In the genomic region with DNA sequence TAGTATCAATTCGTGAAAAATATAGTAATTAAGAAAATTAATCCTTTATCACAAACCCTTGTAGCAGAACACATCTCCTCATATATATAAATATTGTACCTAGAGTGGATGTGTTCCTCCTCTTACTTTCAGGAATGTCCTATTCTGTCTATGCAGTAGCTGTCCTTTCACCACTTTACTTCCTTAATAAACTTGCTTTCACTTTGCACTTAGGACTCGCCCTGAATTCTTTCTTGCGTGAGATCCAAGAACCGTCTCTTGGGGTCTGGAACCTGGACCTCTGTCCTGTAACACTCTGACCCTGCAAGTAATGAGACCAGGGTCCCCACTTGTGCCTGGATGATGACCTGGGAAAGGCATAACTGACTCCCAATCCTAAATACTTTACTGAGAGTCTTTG, we compare ENCODE assay signal across 10 cellular contexts.
DNase-seq lines count a peak whose midpoint lies in the region; ATAC-seq and TF ChIP-seq lines count a peak whose summit lies in the region.
"Had no signal": no experiment of that assay in that cellular context is flagged by ENCODE, and none has a peak within 500 bp of the region (broad histone marks: within the 10 kb centered on the region; RNA-seq: fewer than 3 reads in every experiment).

No MANE protein-coding gene starts in this region.

- H3K36me3 ChIP-seq in right lobe of liver = no peaks in the 10 kb centered on the region

- H3K27ac ChIP-seq in right lobe of liver = no peak overlapping the region

- no peaks in the 10 kb centered on the region for H3K27me3 Mint-ChIP-seq in stimulated activated naive B cell treated with anti-CD40 and anti-IgM and Interleukin-4, amounts not matched to agents 10 μg/mL and 1 μg/mL and 100 μg/mL, for 72 hours

- peaks cover 0 to 2% of the 10 kb centered on the region in 2 donors for H3K9me3 Mint-ChIP-seq in stimulated activated naive B cell treated with anti-CD40 and anti-IgM and Interleukin-4, amounts not matched to agents 10 μg/mL and 1 μg/mL and 100 μg/mL, for 72 hours
- H3K9me3 Mint-ChIP-seq: activated T-cell treated with anti-CD3 and anti-CD28 coated beads, Interleukin-2, amount 50 U/mL, for 4 hours had no signal

- peak; percentile 40 to 59 (median 43) for ATAC-seq in right lobe of liver
- ATAC-seq in stimulated activated naive B cell treated with anti-CD40 and anti-IgM and Interleukin-4, amounts not matched to agents 10 μg/mL and 1 μg/mL and 100 μg/mL, for 72 hours (replicated peaks) = no peak
- ATAC-seq in GM21423 (IDR thresholded peaks at IDR 0.05; ENCODE audit: unreplicated experiment) = no peak
- ATAC-seq: activated T-cell treated with anti-CD3 and anti-CD28 coated beads, Interleukin-2, amount 50 U/mL, for 4 hours had no signal

- DNase-seq in KG1 (lab: John Stamatoyannopoulos, UW) (peak; percentile 81), choroid plexus epithelial cell (ENCODE audit: low read depth) (peak; percentile 47), right lobe of liver (no peak), posterior cingulate gyrus (no peak), globus pallidus (ENCODE audit: low spot score) (no peak), NCI-H146 treated with DMSO at 0.1 percent for 48 hours (lab: John Stamatoyannopoulos, UW; ENCODE audit: unreplicated experiment) (no peak)
- no peak for DNase-seq in stimulated activated naive B cell treated with anti-CD40 and anti-IgM and Interleukin-4, amounts not matched to agents 10 μg/mL and 1 μg/mL and 100 μg/mL, for 72 hours
- DNase-seq: activated T-cell treated with anti-CD3 and anti-CD28 coated beads, Interleukin-2, amount 50 U/mL, for 4 hours; RPMI8226 had no signal

- H3K4me3 Mint-ChIP-seq in stimulated activated naive B cell treated with anti-CD40 and anti-IgM and Interleukin-4, amounts not matched to agents 10 μg/mL and 1 μg/mL and 100 μg/mL, for 72 hours = peak overlapping the region; percentile 62 to 76
- H3K4me3 Mint-ChIP-seq: activated T-cell treated with anti-CD3 and anti-CD28 coated beads, Interleukin-2, amount 50 U/mL, for 4 hours had no signal

- no peak for TF ChIP-seq POLR2A in right lobe of liver (IDR thresholded peaks at IDR 0.05)

- H3K36me3 Mint-ChIP-seq in stimulated activated naive B cell treated with anti-CD40 and anti-IgM and Interleukin-4, amounts not matched to agents 10 μg/mL and 1 μg/mL and 100 μg/mL, for 72 hours = peaks cover 7% of the 10 kb centered on the region in 2 donors

- 7% methylated on average over 4 of the region's 4 CpGs for WGBS in right lobe of liver (ENCODE audit: insufficient coverage, low coverage, low lambda C conversion rate, missing lambda C conversion rate)

- no peaks in the 10 kb centered on the region for H3K27me3 ChIP-seq in right lobe of liver

- peaks cover 11 to 21% of the 10 kb centered on the region in 2 donors for H3K4me1 Mint-ChIP-seq in stimulated activated naive B cell treated with anti-CD40 and anti-IgM and Interleukin-4, amounts not matched to agents 10 μg/mL and 1 μg/mL and 100 μg/mL, for 72 hours

- TF ChIP-seq CTCF in choroid plexus epithelial cell (conservative IDR thresholded peaks at IDR 0.05; ENCODE audit: low read depth, low read length) (no peak), right lobe of liver (IDR thresholded peaks at IDR 0.05) (no peak)

- peaks cover 0 to 5% (median 1%) of the 10 kb centered on the region in 4 donors for H3K4me1 ChIP-seq in right lobe of liver

- peak overlapping the region; percentile 46 for H3K4me3 ChIP-seq in choroid plexus epithelial cell (ENCODE audit: low read depth, low read length)
- peak overlapping the region in 1 of 3 donors; percentile 9 for H3K4me3 ChIP-seq in right lobe of liver

- intact Hi-C loops in right lobe of liver (cut with DNase I) (no loop called here), posterior cingulate gyrus (cut with DNase I) (no loop called here)

- no peaks in the 10 kb centered on the region for H3K9me3 ChIP-seq in right lobe of liver

- H3K27ac Mint-ChIP-seq in stimulated activated naive B cell treated with anti-CD40 and anti-IgM and Interleukin-4, amounts not matched to agents 10 μg/mL and 1 μg/mL and 100 μg/mL, for 72 hours = peak overlapping the region; percentile 62

Comparison
In these comparisons a context has a peak if more than half of its experiments do, and no peak if none do; other contexts are left out.
1. DNase-seq: peak in KG1 (single experiment) and choroid plexus epithelial cell (single experiment); none in right lobe of liver (0 of 3), stimulated activated naive B cell treated with anti-CD40 and anti-IgM and Interleukin-4, amounts not matched to agents 10 μg/mL and 1 μg/mL and 100 μg/mL, for 72 hours (single experiment), posterior cingulate gyrus (0 of 10), globus pallidus (single experiment) and NCI-H146 treated with DMSO at 0.1 percent for 48 hours (single experiment).
2. ATAC-seq: peak in right lobe of liver (4 of 4); none in stimulated activated naive B cell treated with anti-CD40 and anti-IgM and Interleukin-4, amounts not matched to agents 10 μg/mL and 1 μg/mL and 100 μg/mL, for 72 hours (0 of 2) and GM21423 (single experiment).